20 cellular contexts compared by ENCODE assay signal in genomic region chr21:19844334-19844733, GRCh38.
A peak's percentile ranks its signal among the peaks of the same experiment; 100 is the strongest.
DNase-seq lines count a peak whose midpoint lies in the region; ATAC-seq, FAIRE-seq and TF ChIP-seq lines count a peak whose summit lies in the region.
"Had no signal": no experiment of that assay in that cellular context is flagged by ENCODE, and none has a peak within 500 bp of the region (broad histone marks: within the 10 kb centered on the region; RNA-seq: fewer than 3 reads in every experiment).

No MANE protein-coding gene starts in this region.

- 62 to 70% methylated on average over 2 of the region's 2 CpGs for WGBS in heart right ventricle, 2 donors
- WGBS in small intestine, 3 donors: 54 to 70% (median 62%) methylated on average over 2 of the region's 2 CpGs
- WGBS in stomach, 5 donors: 74 to 87% (median 82%) methylated on average over 2 of the region's 2 CpGs

- no peak overlapping the region for H3K4me2 ChIP-seq in SU-DHL-6 (ENCODE audit: low read depth, low read length, poor library complexity, severe bottlenecking)
- H3K4me2 ChIP-seq: A549 had no signal

- H4K20me1 ChIP-seq in SU-DHL-6 (ENCODE audit: low read depth, low read length): no peaks in the 10 kb centered on the region

- intact Hi-C loops in heart right ventricle (cut with DNase I): no loop called here
- intact Hi-C loops in cardiac septum (cut with DNase I): no loop called here
- intact Hi-C loops in stomach (cut with DNase I; ENCODE audit: low total_unique reads): no loop called here

- H3K27ac ChIP-seq in heart right ventricle (no peak overlapping the region), SU-DHL-6 (ENCODE audit: low read depth, low read length) (no peak overlapping the region), small intestine (ENCODE audit: low read depth in 1 of 2, low read length in 1 of 2) (no peak overlapping the region), stomach (no peak overlapping the region)
- H3K27ac ChIP-seq: 22Rv1, A549, C4-2B had no signal

- FAIRE-seq in small intestine (lab: Jason Lieb, UNC): no peak
- FAIRE-seq: A549, GM12878, H1 had no signal

- H2AFZ ChIP-seq in SU-DHL-6 (ENCODE audit: low read depth, low read length, severe bottlenecking): peak overlapping the region; percentile 24

- no peak for TF ChIP-seq EP300 in stomach (IDR thresholded peaks at IDR 0.05)

- H3K9me3 ChIP-seq in heart right ventricle (no peaks in the 10 kb centered on the region), SU-DHL-6 (ENCODE audit: insufficient read depth, low read length) (no peaks in the 10 kb centered on the region), small intestine (ENCODE audit: control insufficient read depth, low read depth) (no peaks in the 10 kb centered on the region), stomach (no peaks in the 10 kb centered on the region)
- H3K9me3 ChIP-seq: A549, Caco-2 had no signal

- no peak overlapping the region for H3K9ac ChIP-seq in SU-DHL-6 (ENCODE audit: low read length)

- H3K79me2 ChIP-seq in SU-DHL-6 (ENCODE audit: insufficient read depth, low read length): no peaks in the 10 kb centered on the region

- DNase-seq in DMS53 (lab: John Stamatoyannopoulos, UW) (peak; percentile 38), DMS53 treated with DMSO at 0.1 percent for 48 hours (lab: John Stamatoyannopoulos, UW; ENCODE audit: unreplicated experiment) (no peak), heart right ventricle (no peak), cardiac septum (ENCODE audit: low spot score) (no peak), small intestine (peak; percentile 44), stomach (no peak)
- DNase-seq: AML-193; Caco-2; CD4-positive, alpha-beta T cell; DMS153; DND-41; EL; H9 had no signal

- TF ChIP-seq CTCF in heart right ventricle (IDR thresholded peaks at IDR 0.05) (no peak), SU-DHL-6 (IDR thresholded peaks at IDR 0.05; ENCODE audit: insufficient read depth, low read length, poor library complexity, severe bottlenecking) (no peak), stomach (IDR thresholded peaks at IDR 0.05) (no peak)

- no peaks in the 10 kb centered on the region for H3K9me2 ChIP-seq in SU-DHL-6 (replicated peaks; ENCODE audit: insufficient read depth, low read length)

- H3K27me3 ChIP-seq in heart right ventricle (no peaks in the 10 kb centered on the region), SU-DHL-6 (ENCODE audit: low read length) (no peaks in the 10 kb centered on the region), small intestine (ENCODE audit: control insufficient read depth in 2 of 2, insufficient read depth in 2 of 2, low read length in 2 of 2) (no peaks in the 10 kb centered on the region), stomach (no peaks in the 10 kb centered on the region)

- ATAC-seq in heart right ventricle (peak in 5 of 8 donors; percentile 47 to 76 (median 70)), HG03280 (IDR thresholded peaks at IDR 0.05; ENCODE audit: unreplicated experiment) (no peak)
- ATAC-seq: A549, GM12878 had no signal

- no peaks in the 10 kb centered on the region for H3K4me1 ChIP-seq in heart right ventricle
- no peaks in the 10 kb centered on the region for H3K4me1 ChIP-seq in small intestine (ENCODE audit: control insufficient read depth in 2 of 2, insufficient read depth in 1 of 2, low read depth in 1 of 2, low read length in 1 of 2)
- H3K4me1 ChIP-seq in stomach: no peaks in the 10 kb centered on the region
- H3K4me1 ChIP-seq: A549, Caco-2 had no signal

- H3K36me3 ChIP-seq in heart right ventricle: no peaks in the 10 kb centered on the region
- H3K36me3 ChIP-seq in SU-DHL-6 (ENCODE audit: low read length): no peaks in the 10 kb centered on the region
- no peaks in the 10 kb centered on the region for H3K36me3 ChIP-seq in small intestine (ENCODE audit: control insufficient read depth in 2 of 2, insufficient read depth in 2 of 2, low read length in 2 of 2)
- no peaks in the 10 kb centered on the region for H3K36me3 ChIP-seq in stomach

- H3F3A ChIP-seq in SU-DHL-6 (ENCODE audit: insufficient read depth): no peaks in the 10 kb centered on the region

- no peak for TF ChIP-seq POLR2A in stomach (IDR thresholded peaks at IDR 0.05)

- H3K4me3 ChIP-seq in heart right ventricle: no peak overlapping the region
- no peak overlapping the region for H3K4me3 ChIP-seq in SU-DHL-6 (ENCODE audit: insufficient read depth, low read length, poor library complexity, severe bottlenecking)
- H3K4me3 ChIP-seq in small intestine (ENCODE audit: low read depth in 1 of 2, low read length in 2 of 2): no peak overlapping the region
- H3K4me3 ChIP-seq in stomach: no peak overlapping the region
- H3K4me3 ChIP-seq: A549, GM12878 had no signal

Comparison
In these comparisons a context has a peak if more than half of its experiments do, and no peak if none do; other contexts are left out.
1. DNase-seq: peak in DMS53 (single experiment) and small intestine (single experiment); none in DMS53 treated with DMSO at 0.1 percent for 48 hours (single experiment), heart right ventricle (0 of 2), cardiac septum (single experiment) and stomach (single experiment).